Comparison of ENCODE assay signal across 27 cellular contexts in the genomic region with DNA sequence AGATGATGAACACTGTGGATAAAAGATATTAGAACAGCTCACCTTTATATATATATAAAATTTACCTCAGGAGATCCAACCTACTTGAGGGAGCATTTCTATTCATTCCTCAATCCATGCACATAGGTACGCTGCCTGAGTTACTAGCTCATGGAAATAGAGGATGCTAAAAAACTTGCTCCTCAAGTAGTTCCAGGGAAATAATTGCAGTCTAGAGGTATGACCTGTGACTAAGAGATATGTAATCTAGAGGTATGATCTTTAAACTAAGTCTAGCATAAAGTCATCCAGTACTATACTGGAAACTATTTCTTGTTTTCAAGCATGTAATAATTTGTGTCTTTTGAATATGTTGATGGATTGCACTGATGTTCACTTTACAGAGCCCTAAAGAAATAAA.
"Had no signal": no experiment of that assay in that cellular context is flagged by ENCODE, and none has a peak within 500 bp of the region (broad histone marks: within the 10 kb centered on the region; RNA-seq: fewer than 3 reads in every experiment).

No MANE protein-coding gene starts in this region.

- H3K4me1 Mint-ChIP-seq: natural killer cell; nephron; neural progenitor cell; stimulated activated effector memory CD8-positive, alpha-beta T cell treated with anti-CD3 and anti-CD28 coated beads, Interleukin-12 subunit alpha, Interleukin-12 subunit beta, amount 100 ng/mL, for 72 hours; stimulated activated naive B cell treated with anti-CD40 and anti-IgM and Interleukin-4, amounts not matched to agents 10 μg/mL and 1 μg/mL and 100 μg/mL, for 72 hours had no signal

- H3K27me3 Mint-ChIP-seq: progenitor cell of endocrine pancreas; stimulated activated naive B cell treated with anti-CD40 and anti-IgM and Interleukin-4, amounts not matched to agents 10 μg/mL and 1 μg/mL and 100 μg/mL, for 72 hours; stimulated activated naive CD8-positive, alpha-beta T cell treated with anti-CD3 and anti-CD28 coated beads, Interleukin-15, Interleukin-2, amounts not matched to agents 100 ng/mL and 50 ng/mL, for 24 hours; type B pancreatic cell had no signal

- H3K9me3 ChIP-seq: ovary, psoas muscle, right lobe of liver, sigmoid colon, stomach, thoracic aorta, thyroid gland, tibial nerve, upper lobe of right lung, uterus had no signal

- H3K27ac ChIP-seq: neural progenitor cell, ovary, parathyroid adenoma, psoas muscle, right lobe of liver, sigmoid colon, stomach, thoracic aorta, thyroid gland, tibial nerve, upper lobe of right lung, uterus had no signal

- ATAC-seq: natural killer cell; psoas muscle; right cardiac atrium; right lobe of liver; stimulated activated effector memory CD8-positive, alpha-beta T cell treated with anti-CD3 and anti-CD28 coated beads, Interleukin-12 subunit alpha, Interleukin-12 subunit beta, amount 100 ng/mL, for 72 hours; stimulated activated naive B cell treated with anti-CD40 and anti-IgM and Interleukin-4, amounts not matched to agents 10 μg/mL and 1 μg/mL and 100 μg/mL, for 72 hours; upper lobe of right lung had no signal

- H3K79me2 ChIP-seq: parathyroid adenoma had no signal

- H2AFZ ChIP-seq: neural progenitor cell, parathyroid adenoma had no signal

- H3K9me3 Mint-ChIP-seq: nephron; neural progenitor cell; stimulated activated naive B cell treated with anti-CD40 and anti-IgM and Interleukin-4, amounts not matched to agents 10 μg/mL and 1 μg/mL and 100 μg/mL, for 72 hours; type B pancreatic cell had no signal

- H3K36me3 ChIP-seq: neural progenitor cell, ovary, right lobe of liver, sigmoid colon, stomach, thoracic aorta, thyroid gland, tibial nerve, upper lobe of right lung, uterus had no signal

- H3K36me3 Mint-ChIP-seq: natural killer cell; neural progenitor cell; stimulated activated effector memory CD8-positive, alpha-beta T cell treated with anti-CD3 and anti-CD28 coated beads, Interleukin-12 subunit alpha, Interleukin-12 subunit beta, amount 100 ng/mL, for 72 hours; stimulated activated naive B cell treated with anti-CD40 and anti-IgM and Interleukin-4, amounts not matched to agents 10 μg/mL and 1 μg/mL and 100 μg/mL, for 72 hours; type B pancreatic cell had no signal

- H3K4me3 ChIP-seq: neural progenitor cell, ovary, psoas muscle, right lobe of liver, sigmoid colon, stomach, thoracic aorta, thyroid gland, tibial nerve, upper lobe of right lung, uterus had no signal

- H3K4me2 ChIP-seq: neural progenitor cell had no signal

- H3K27me3 ChIP-seq: neural progenitor cell, ovary, right lobe of liver, sigmoid colon, stomach, thyroid gland, tibial nerve, upper lobe of right lung, uterus had no signal

- DNase-seq: natural killer cell; occipital lobe; ovary; psoas muscle; right cardiac atrium; right lobe of liver; sigmoid colon; small intestine; stimulated activated CD4-positive, alpha-beta T cell treated with anti-CD3 and anti-CD28 coated beads, Interleukin-15, amount 100 ng/mL, for 24 hours; stimulated activated CD4-positive, alpha-beta T cell treated with anti-CD3 and anti-CD28 coated beads, Interleukin-2, amount 100 ng/mL, for 24 hours; stimulated activated CD4-positive, alpha-beta T cell treated with anti-CD3 and anti-CD28 coated beads, Interleukin-2, amount 100 ng/mL, for 48 hours; stimulated activated CD4-positive, alpha-beta T cell treated with anti-CD3 and anti-CD28 coated beads, Interleukin-4, amount 100 ng/mL, for 24 hours; stimulated activated naive B cell treated with anti-CD40 and anti-IgM and Interleukin-4, amounts not matched to agents 10 μg/mL and 1 μg/mL and 100 μg/mL, for 72 hours; stimulated activated naive CD4-positive, alpha-beta T cell treated with Interleukin-2 at 50 U/mL for 16 hours; stomach; thyroid gland; upper lobe of right lung; uterus had no signal

- H3K4me1 ChIP-seq: neural progenitor cell, parathyroid adenoma, psoas muscle, sigmoid colon, stomach, thyroid gland, tibial nerve, upper lobe of right lung, uterus had no signal

- H3K27ac Mint-ChIP-seq: natural killer cell; nephron; neural progenitor cell; progenitor cell of endocrine pancreas; stimulated activated effector memory CD8-positive, alpha-beta T cell treated with anti-CD3 and anti-CD28 coated beads, Interleukin-12 subunit alpha, Interleukin-12 subunit beta, amount 100 ng/mL, for 72 hours; stimulated activated naive B cell treated with anti-CD40 and anti-IgM and Interleukin-4, amounts not matched to agents 10 μg/mL and 1 μg/mL and 100 μg/mL, for 72 hours; stimulated activated naive CD8-positive, alpha-beta T cell treated with anti-CD3 and anti-CD28 coated beads, Interleukin-15, Interleukin-2, amounts not matched to agents 100 ng/mL and 50 ng/mL, for 24 hours; type B pancreatic cell had no signal

- H3K9ac ChIP-seq: neural progenitor cell, parathyroid adenoma had no signal

- H3K4me3 Mint-ChIP-seq: natural killer cell; nephron; neural progenitor cell; stimulated activated effector memory CD8-positive, alpha-beta T cell treated with anti-CD3 and anti-CD28 coated beads, Interleukin-12 subunit alpha, Interleukin-12 subunit beta, amount 100 ng/mL, for 72 hours; stimulated activated naive B cell treated with anti-CD40 and anti-IgM and Interleukin-4, amounts not matched to agents 10 μg/mL and 1 μg/mL and 100 μg/mL, for 72 hours; stimulated activated naive CD8-positive, alpha-beta T cell treated with anti-CD3 and anti-CD28 coated beads, Interleukin-15, Interleukin-2, amounts not matched to agents 100 ng/mL and 50 ng/mL, for 24 hours; type B pancreatic cell had no signal
